In genomic region chr12:120225852-120226640, GRCh38 we compare ENCODE assay signal across 8 cellular contexts. TPM values are rescaled to one million over a fixed set of nuclear protein-coding genes. Genes with fewer than 3 reads are reported as not detected.
DNase-seq lines count a peak whose midpoint lies in the region; FAIRE-seq and TF ChIP-seq lines count a peak whose summit lies in the region.

No MANE protein-coding gene starts in this region.

- CTCF ChIA-PET in H1 (lab: Charles Lee; ENCODE audit: partially characterized antibody), result interaction anchor here (0.9 to 17.8 kb wide), 12 partner anchors 10 to 204 kb away, joined by 3 to 930 read pairs (median 6); partner anchors contain the start of genes PXN, RNU4-1, RNU4-2 and RPLP0

- H2AFZ ChIP-seq in H1 (ENCODE audit: low read length), result no peak overlapping the region

- H3K9ac ChIP-seq in H1 (replicated peaks in 1 of 4; ENCODE audit: extremely low read depth in 1 of 4, low read depth in 3 of 4, low read length in 3 of 4), result no peak overlapping the region

- H4K8ac ChIP-seq in H1 (ENCODE audit: extremely low read depth, insufficient read depth, low read length), result peak overlapping the region; percentile 8; the same call in 1 of the 2 replicates

- H3K36me3 ChIP-seq in H1 (ENCODE audit: control insufficient read depth in 2 of 4, insufficient read depth in 4 of 4, low read length in 3 of 4) (peaks cover 10 to 20% (median 17%) of the 10 kb centered on the region in 4 experiments; a peak in 7 of 8 replicates), sigmoid colon (peaks cover 26 to 41% (median 28%) of the 10 kb centered on the region in 4 donors)

- TF ChIP-seq POLR2A in H1 (IDR thresholded peaks at IDR 0.05; ENCODE audit: control extremely low read depth in 1 of 2, low read depth in 2 of 2, low read length in 2 of 2), result no peak
- TF ChIP-seq POLR2A in sigmoid colon (IDR thresholded peaks at IDR 0.05), result peak in 1 of 2 donors; percentile 61

- no peaks in the 10 kb centered on the region; the same call in 1 of the 2 replicates for H3K23me2 ChIP-seq in H1 (ENCODE audit: low read depth, low read length)

- H3K23ac ChIP-seq in H1 (ENCODE audit: insufficient read length), result no peak overlapping the region

- no peak overlapping the region for H2BK5ac ChIP-seq in H1 (ENCODE audit: low read depth, low read length)

- POLR2A ChIA-PET in H1 (lab: Charles Lee; ENCODE audit: partially characterized antibody), result interaction anchor here (1.2 to 88.3 kb wide), 6 partner anchors 7 to 107 kb away, joined by 3 to 4270 read pairs (median 38); partner anchors contain the start of genes GCN1, PXN, RNU4-1 and RNU4-2

- no peak overlapping the region for H4K91ac ChIP-seq in H1 (replicated peaks; ENCODE audit: insufficient read length, low read length)

- no peak for TF ChIP-seq EP300 in H1 (IDR thresholded peaks at IDR 0.05; ENCODE audit: borderline replicate concordance in 1 of 2, low read depth in 2 of 2, low read length in 2 of 2)
- no peak for TF ChIP-seq EP300 in sigmoid colon (IDR thresholded peaks at IDR 0.05)

- H2AK5ac ChIP-seq in H1 (ENCODE audit: low read depth, low read length), result no peak overlapping the region

- no peak overlapping the region for H3K4me2 ChIP-seq in H1 (ENCODE audit: insufficient read depth in 1 of 2, low read depth in 2 of 2, low read length in 2 of 2)

- no peak for FAIRE-seq in H1 (lab: Jason Lieb, UNC)

- H4K20me1 ChIP-seq in H1 (replicated peaks in 1 of 2; ENCODE audit: control insufficient read depth in 1 of 2, insufficient read depth in 2 of 2, low read length in 2 of 2), result peaks cover 6 to 14% of the 10 kb centered on the region in 2 experiments

- peaks cover 0 to 29% of the 10 kb centered on the region in 2 experiments; a peak in 2 of 4 replicates for H3K79me2 ChIP-seq in H1 (ENCODE audit: control insufficient read depth in 1 of 2, insufficient read depth in 2 of 2, low read length in 2 of 2)

- H2BK15ac ChIP-seq in H1 (ENCODE audit: low read length), result no peak overlapping the region

- no peak overlapping the region for H3K4ac ChIP-seq in H1 (replicated peaks; ENCODE audit: insufficient read length, low read depth, low read length)

- H3K27ac ChIP-seq in H1 (ENCODE audit: low read depth, low read length), result no peak overlapping the region
- peak overlapping the region; percentile 59 to 76 (median 72) for H3K27ac ChIP-seq in sigmoid colon

- H2BK20ac ChIP-seq in H1 (ENCODE audit: low read length), result no peak overlapping the region

- TF ChIP-seq CTCF in GM12872 (IDR thresholded peaks at IDR 0.05; ENCODE audit: insufficient read depth, low read depth, low read length) (peak; percentile 33; the same call in 1 of the 3 replicates), H1 (IDR thresholded peaks at IDR 0.05; ENCODE audit: control extremely low read depth in 1 of 3, insufficient read depth in 1 of 3, low read depth in 1 of 3, low read length in 3 of 3) (peak in 1 of 3 experiments; percentile 27; a peak in 1 of 4 replicates), sigmoid colon (IDR thresholded peaks at IDR 0.05) (no peak)

- peak in 1 of 2 experiments; percentile 13; a peak in 1 of 4 replicates for TF ChIP-seq RAD21 in H1 (IDR thresholded peaks at IDR 0.05 in 1 of 2, conservative IDR thresholded peaks at IDR 0.05 in 1 of 2; ENCODE audit: low read depth in 2 of 2, low read length in 2 of 2)

- no peaks in the 10 kb centered on the region for H3K27me3 ChIP-seq in H1 (replicated peaks in 1 of 4; ENCODE audit: control insufficient read depth in 3 of 4, extremely low read depth in 1 of 4, insufficient read depth in 3 of 4, low read length in 3 of 4)
- no peaks in the 10 kb centered on the region for H3K27me3 ChIP-seq in sigmoid colon

- H2BK120ac ChIP-seq in H1 (replicated peaks; ENCODE audit: low read depth, low read length), result no peak overlapping the region

- peaks cover 14 to 47% (median 28%) of the 10 kb centered on the region in 4 experiments for H3K4me1 ChIP-seq in H1 (replicated peaks in 1 of 4; ENCODE audit: control insufficient read depth in 3 of 4, insufficient read depth in 4 of 4, low read length in 3 of 4)
- H3K4me1 ChIP-seq in sigmoid colon, result peaks cover 0 to 71% (median 62%) of the 10 kb centered on the region in 4 donors

- no peak overlapping the region for H3K4me3 ChIP-seq in H1 (ENCODE audit: extremely low read depth in 1 of 4, insufficient read depth in 2 of 4, low read depth in 3 of 4, low read length in 4 of 4)
- no peak overlapping the region for H3K4me3 ChIP-seq in sigmoid colon

- H3K9me3 ChIP-seq in H1 (ENCODE audit: insufficient read depth in 2 of 2, low read depth in 1 of 2, low read length in 1 of 2) (no peaks in the 10 kb centered on the region), sigmoid colon (no peaks in the 10 kb centered on the region)

- H3K56ac ChIP-seq in H1 (replicated peaks; ENCODE audit: insufficient read length, low read depth, low read length), result no peak overlapping the region

- H2BK12ac ChIP-seq in H1 (ENCODE audit: low read depth, low read length), result 0 out of 2 replicates have a peak overlapping the region, but pooled peaks have one; percentile 23

- DNase-seq in NCI-H69 (lab: John Stamatoyannopoulos, UW) (peak; percentile 96), H1 (ENCODE audit: low read depth in 1 of 2, low spot score in 2 of 2) (no peak), sigmoid colon (peak; percentile 68), SIG-M5 (lab: John Stamatoyannopoulos, UW) (no peak), H4 (ENCODE audit: low spot score) (no peak), NCI-H1930 (lab: John Stamatoyannopoulos, UW) (no peak)
- no peak for DNase-seq in activated effector memory CD4-positive, alpha-beta T cell treated with Interleukin-2 at 50 U/mL for 16 hours

- no peak overlapping the region for H3K14ac ChIP-seq in H1 (ENCODE audit: insufficient read length)

- WGBS in H1 (ENCODE audit: extremely low coverage in 1 of 2, insufficient coverage in 1 of 2, insufficient read length in 1 of 2, insufficient replicate concordance in 2 of 2, low coverage in 1 of 2, low lambda C conversion rate in 2 of 2, missing lambda C conversion rate in 1 of 2), 2 experiments, result 89% methylated on average over 13 of the region's 13 CpGs; no CpG with 5 or more reads in 1 of the 2 experiments
- 24 to 48% methylated on average over 13 of the region's 13 CpGs for WGBS in sigmoid colon, 2 donors

- no peak overlapping the region for H3K18ac ChIP-seq in H1 (ENCODE audit: extremely low read depth, low read length)

- intact Hi-C loops in sigmoid colon (cut with DNase I), result no loop called here

- no peaks in the 10 kb centered on the region; the same call in 1 of the 2 replicates for H3K79me1 ChIP-seq in H1 (ENCODE audit: low read depth, low read length)

- no peak overlapping the region for H4K5ac ChIP-seq in H1 (ENCODE audit: insufficient read length, low read depth, low read length)

TF ChIP-seq in H1, 55 proteins besides CTCF, POLR2A, EP300 and RAD21 (continues in another document):
- TF ChIP-seq SIN3A (conservative IDR thresholded peaks at IDR 0.05 in 1 of 2, IDR thresholded peaks at IDR 0.05 in 1 of 2; ENCODE audit: low read depth in 1 of 2, low read length in 2 of 2) (no peak), GABPA (IDR thresholded peaks at IDR 0.05; ENCODE audit: borderline replicate concordance, insufficient read depth, low read length) (no peak), ASH2L (IDR thresholded peaks at IDR 0.05; ENCODE audit: low read length) (no peak), POU5F1 (IDR thresholded peaks at IDR 0.05; ENCODE audit: low read depth, low read length) (no peak), SIX5 (IDR thresholded peaks at IDR 0.05; ENCODE audit: low read depth, low read length) (no peak), SIRT6 (IDR thresholded peaks at IDR 0.05; ENCODE audit: low read length) (no peak)

RNA-seq across cellular contexts. Expression of gene RPLP0, which starts 25.1 kb away (rescaled TPM):
- total RNA-seq in H1 (2021; fragmentation: NEBNext Ultra II Directional; extraction: Animal tissue kit (Norgen Biotek cat#: 25700)), result 2,987 and 3,029 TPM in 2 replicates
- polyA plus RNA-seq in H1 (2011; rRNA removed), result 8,838 and 10,765 TPM in 2 replicates
- 10,357 TPM for polyA plus RNA-seq in H1 (2011; cell fraction: cytosol; rRNA removed)
- 6,829 TPM for polyA plus RNA-seq in H1 (2011; cell fraction: nucleus; rRNA removed)
- 4,444 to 5,241 TPM (median 4,665 TPM) in 4 replicates for polyA plus RNA-seq in H1 (2012, experiment 1 of 2)
- 7,158 TPM for polyA plus RNA-seq in H1 (2012, experiment 2 of 2)
- polyA plus RNA-seq in H1 (2013, experiment 1 of 2), result 4,021 TPM
- 3,982 TPM for polyA plus RNA-seq in H1 (2013, experiment 2 of 2)
- polyA minus RNA-seq in H1 (2011; rRNA and poly(A)+ RNA removed), result 5,851 and 5,958 TPM in 2 replicates
- 2,113 TPM for polyA minus RNA-seq in H1 (2011; cell fraction: cytosol; rRNA and poly(A)+ RNA removed)
- 1,976 TPM for polyA minus RNA-seq in H1 (2011; cell fraction: nucleus; rRNA and poly(A)+ RNA removed)
- 1,000 to 10,000 TPM; 2,593 to 3,468 (median 2,960) TPM for total RNA-seq in sigmoid colon
- polyA plus RNA-seq in sigmoid colon, result 1,000 to 10,000 TPM; 3,521 to 5,499 (median 3,713) TPM
- total RNA-seq in H4 (2014; rRNA removed; shearing (Covaris generic)), result 6,442 and 6,835 TPM in 2 replicates

RNA-seq across cellular contexts. Expression of gene GCN1, which starts 31.5 kb away (rescaled TPM):
- total RNA-seq in H1 (2021; fragmentation: NEBNext Ultra II Directional; extraction: Animal tissue kit (Norgen Biotek cat#: 25700)), result 133 and 137 TPM in 2 replicates
- 61.4 and 73.1 TPM in 2 replicates for polyA plus RNA-seq in H1 (2011; rRNA removed)
- polyA plus RNA-seq in H1 (2011; cell fraction: cytosol; rRNA removed), result 61.1 TPM
- 294 TPM for polyA plus RNA-seq in H1 (2011; cell fraction: nucleus; rRNA removed)
- 92.9 to 139 TPM (median 109 TPM) in 4 replicates for polyA plus RNA-seq in H1 (2012, experiment 1 of 2)
- polyA plus RNA-seq in H1 (2012, experiment 2 of 2), result 58.3 TPM
- 57.1 TPM for polyA plus RNA-seq in H1 (2013, experiment 1 of 2)
- 47.1 TPM for polyA plus RNA-seq in H1 (2013, experiment 2 of 2)
- polyA minus RNA-seq in H1 (2011; rRNA and poly(A)+ RNA removed), result 266 and 267 TPM in 2 replicates
- polyA minus RNA-seq in H1 (2011; cell fraction: cytosol; rRNA and poly(A)+ RNA removed), result 106 TPM
- polyA minus RNA-seq in H1 (2011; cell fraction: nucleus; rRNA and poly(A)+ RNA removed), result 194 TPM
- 10 to 100 TPM; 30.3 to 70.3 (median 40.4) TPM for total RNA-seq in sigmoid colon
- polyA plus RNA-seq in sigmoid colon, result 10 to 100 TPM in 2 of 3 donors, 1 to 10 TPM in 1; 9.2 to 43.3 (median 18.0) TPM
- total RNA-seq in H4 (2014; rRNA removed; shearing (Covaris generic)), result 33.7 and 59.7 TPM in 2 replicates

RNA-seq across cellular contexts. Expression of gene PXN, which starts 39.5 kb away (rescaled TPM):
- total RNA-seq in H1 (2021; fragmentation: NEBNext Ultra II Directional; extraction: Animal tissue kit (Norgen Biotek cat#: 25700)), result 105 and 109 TPM in 2 replicates
- polyA plus RNA-seq in H1 (2011; rRNA removed), result 51.0 and 89.2 TPM in 2 replicates
- 29.0 TPM for polyA plus RNA-seq in H1 (2011; cell fraction: cytosol; rRNA removed)
- polyA plus RNA-seq in H1 (2011; cell fraction: nucleus; rRNA removed), result 80.4 TPM
- polyA plus RNA-seq in H1 (2012, experiment 1 of 2), result 58.2 to 73.1 TPM (median 70.3 TPM) in 4 replicates
- 83.1 TPM for polyA plus RNA-seq in H1 (2012, experiment 2 of 2)
- polyA plus RNA-seq in H1 (2013, experiment 1 of 2), result 88.7 TPM
- 91.0 TPM for polyA plus RNA-seq in H1 (2013, experiment 2 of 2)
- polyA minus RNA-seq in H1 (2011; rRNA and poly(A)+ RNA removed), result 45.0 and 62.0 TPM in 2 replicates
- polyA minus RNA-seq in H1 (2011; cell fraction: cytosol; rRNA and poly(A)+ RNA removed), result 30.5 TPM
- polyA minus RNA-seq in H1 (2011; cell fraction: nucleus; rRNA and poly(A)+ RNA removed), result 33.2 TPM
- total RNA-seq in sigmoid colon, result 100 to 1,000 TPM in 1 of 4 donors, 10 to 100 TPM in 3; 41.0 to 127 (median 42.7) TPM
- polyA plus RNA-seq in sigmoid colon, result 100 to 1,000 TPM in 2 of 3 donors, 10 to 100 TPM in 1; 79.3 to 111 (median 101) TPM
- total RNA-seq in H4 (2014; rRNA removed; shearing (Covaris generic)), result 18.7 and 31.3 TPM in 2 replicates

Comparison
In these comparisons a context has a peak if more than half of its experiments do, and no peak if none do; other contexts are left out.
1. DNase-seq: peak in NCI-H69 (single experiment) and sigmoid colon (single experiment); none in H1 (0 of 2), SIG-M5 (single experiment), H4 (single experiment), NCI-H1930 (0 of 2) and activated effector memory CD4-positive, alpha-beta T cell treated with Interleukin-2 at 50 U/mL for 16 hours (single experiment).